1 cellular context compared by ENCODE assay signal in the genomic region with DNA sequence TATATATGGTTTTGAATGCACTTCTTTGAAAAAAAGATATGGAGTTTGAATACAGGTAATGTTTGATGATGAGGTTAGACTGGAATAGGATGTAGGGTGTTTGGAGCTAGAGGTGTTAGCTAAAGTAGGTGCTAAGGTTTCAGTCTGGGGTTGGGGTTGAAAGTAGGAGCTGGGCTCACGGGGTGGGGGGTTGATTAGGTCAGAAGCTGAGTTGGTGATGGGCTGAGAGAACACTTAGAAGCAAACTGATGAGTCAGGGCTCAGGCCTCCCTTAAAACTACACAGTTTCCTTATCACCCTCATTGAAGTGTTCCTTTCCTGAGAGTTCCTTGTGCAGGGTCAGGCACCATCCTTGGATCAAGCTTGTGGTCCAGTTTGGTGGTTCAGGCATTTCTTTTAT.
TF ChIP-seq lines count a peak whose summit lies in the region.

No MANE protein-coding gene starts in this region.

TF ChIP-seq in GM23338, 12 proteins besides CTCF, POLR2A, EP300 and RAD21 (continued from another document):
- TF ChIP-seq, protein P1, sequence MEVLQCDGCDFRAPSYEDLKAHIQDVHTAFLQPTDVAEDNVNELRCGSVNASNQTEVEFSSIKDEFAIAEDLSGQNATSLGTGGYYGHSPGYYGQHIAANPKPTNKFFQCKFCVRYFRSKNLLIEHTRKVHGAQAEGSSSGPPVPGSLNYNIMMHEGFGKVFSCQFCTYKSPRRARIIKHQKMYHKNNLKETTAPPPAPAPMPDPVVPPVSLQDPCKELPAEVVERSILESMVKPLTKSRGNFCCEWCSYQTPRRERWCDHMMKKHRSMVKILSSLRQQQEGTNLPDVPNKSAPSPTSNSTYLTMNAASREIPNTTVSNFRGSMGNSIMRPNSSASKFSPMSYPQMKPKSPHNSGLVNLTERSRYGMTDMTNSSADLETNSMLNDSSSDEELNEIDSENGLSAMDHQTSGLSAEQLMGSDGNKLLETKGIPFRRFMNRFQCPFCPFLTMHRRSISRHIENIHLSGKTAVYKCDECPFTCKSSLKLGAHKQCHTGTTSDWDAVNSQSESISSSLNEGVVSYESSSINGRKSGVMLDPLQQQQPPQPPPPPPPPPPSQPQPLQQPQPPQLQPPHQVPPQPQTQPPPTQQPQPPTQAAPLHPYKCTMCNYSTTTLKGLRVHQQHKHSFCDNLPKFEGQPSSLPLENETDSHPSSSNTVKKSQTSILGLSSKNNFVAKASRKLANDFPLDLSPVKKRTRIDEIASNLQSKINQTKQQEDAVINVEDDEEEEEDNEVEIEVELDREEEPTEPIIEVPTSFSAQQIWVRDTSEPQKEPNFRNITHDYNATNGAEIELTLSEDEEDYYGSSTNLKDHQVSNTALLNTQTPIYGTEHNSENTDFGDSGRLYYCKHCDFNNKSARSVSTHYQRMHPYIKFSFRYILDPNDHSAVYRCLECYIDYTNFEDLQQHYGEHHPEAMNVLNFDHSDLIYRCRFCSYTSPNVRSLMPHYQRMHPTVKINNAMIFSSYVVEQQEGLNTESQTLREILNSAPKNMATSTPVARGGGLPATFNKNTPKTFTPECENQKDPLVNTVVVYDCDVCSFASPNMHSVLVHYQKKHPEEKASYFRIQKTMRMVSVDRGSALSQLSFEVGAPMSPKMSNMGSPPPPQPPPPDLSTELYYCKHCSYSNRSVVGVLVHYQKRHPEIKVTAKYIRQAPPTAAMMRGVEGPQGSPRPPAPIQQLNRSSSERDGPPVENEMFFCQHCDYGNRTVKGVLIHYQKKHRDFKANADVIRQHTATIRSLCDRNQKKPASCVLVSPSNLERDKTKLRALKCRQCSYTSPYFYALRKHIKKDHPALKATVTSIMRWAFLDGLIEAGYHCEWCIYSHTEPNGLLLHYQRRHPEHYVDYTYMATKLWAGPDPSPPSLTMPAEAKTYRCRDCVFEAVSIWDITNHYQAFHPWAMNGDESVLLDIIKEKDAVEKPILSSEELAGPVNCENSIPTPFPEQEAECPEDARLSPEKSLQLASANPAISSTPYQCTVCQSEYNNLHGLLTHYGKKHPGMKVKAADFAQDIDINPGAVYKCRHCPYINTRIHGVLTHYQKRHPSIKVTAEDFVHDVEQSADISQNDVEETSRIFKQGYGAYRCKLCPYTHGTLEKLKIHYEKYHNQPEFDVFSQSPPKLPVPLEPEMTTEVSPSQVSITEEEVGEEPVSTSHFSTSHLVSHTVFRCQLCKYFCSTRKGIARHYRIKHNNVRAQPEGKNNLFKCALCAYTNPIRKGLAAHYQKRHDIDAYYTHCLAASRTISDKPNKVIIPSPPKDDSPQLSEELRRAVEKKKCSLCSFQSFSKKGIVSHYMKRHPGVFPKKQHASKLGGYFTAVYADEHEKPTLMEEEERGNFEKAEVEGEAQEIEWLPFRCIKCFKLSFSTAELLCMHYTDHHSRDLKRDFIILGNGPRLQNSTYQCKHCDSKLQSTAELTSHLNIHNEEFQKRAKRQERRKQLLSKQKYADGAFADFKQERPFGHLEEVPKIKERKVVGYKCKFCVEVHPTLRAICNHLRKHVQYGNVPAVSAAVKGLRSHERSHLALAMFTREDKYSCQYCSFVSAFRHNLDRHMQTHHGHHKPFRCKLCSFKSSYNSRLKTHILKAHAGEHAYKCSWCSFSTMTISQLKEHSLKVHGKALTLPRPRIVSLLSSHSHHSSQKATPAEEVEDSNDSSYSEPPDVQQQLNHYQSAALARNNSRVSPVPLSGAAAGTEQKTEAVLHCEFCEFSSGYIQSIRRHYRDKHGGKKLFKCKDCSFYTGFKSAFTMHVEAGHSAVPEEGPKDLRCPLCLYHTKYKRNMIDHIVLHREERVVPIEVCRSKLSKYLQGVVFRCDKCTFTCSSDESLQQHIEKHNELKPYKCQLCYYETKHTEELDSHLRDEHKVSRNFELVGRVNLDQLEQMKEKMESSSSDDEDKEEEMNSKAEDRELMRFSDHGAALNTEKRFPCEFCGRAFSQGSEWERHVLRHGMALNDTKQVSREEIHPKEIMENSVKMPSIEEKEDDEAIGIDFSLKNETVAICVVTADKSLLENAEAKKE (CRISPR knock-in tag; IDR thresholded peaks at IDR 0.05): no peak
- TF ChIP-seq POLR2AphosphoS5 (IDR thresholded peaks at IDR 0.05; ENCODE audit: low read depth): no peak
- TF ChIP-seq ZNF331 (CRISPR knock-in tag; IDR thresholded peaks at IDR 0.05; ENCODE audit: low read depth): no peak
- no peak for TF ChIP-seq CREB1 (CRISPR knock-in tag; IDR thresholded peaks at IDR 0.05; ENCODE audit: low read depth)
- TF ChIP-seq NANOG (IDR thresholded peaks at IDR 0.05; ENCODE audit: borderline replicate concordance): no peak
- TF ChIP-seq ZNF114 (CRISPR knock-in tag; IDR thresholded peaks at IDR 0.05): no peak
- TF ChIP-seq STAT1 (IDR thresholded peaks at IDR 0.05; ENCODE audit: unreplicated experiment): no peak
